10 cellular contexts compared by ENCODE assay signal in the genomic region with DNA sequence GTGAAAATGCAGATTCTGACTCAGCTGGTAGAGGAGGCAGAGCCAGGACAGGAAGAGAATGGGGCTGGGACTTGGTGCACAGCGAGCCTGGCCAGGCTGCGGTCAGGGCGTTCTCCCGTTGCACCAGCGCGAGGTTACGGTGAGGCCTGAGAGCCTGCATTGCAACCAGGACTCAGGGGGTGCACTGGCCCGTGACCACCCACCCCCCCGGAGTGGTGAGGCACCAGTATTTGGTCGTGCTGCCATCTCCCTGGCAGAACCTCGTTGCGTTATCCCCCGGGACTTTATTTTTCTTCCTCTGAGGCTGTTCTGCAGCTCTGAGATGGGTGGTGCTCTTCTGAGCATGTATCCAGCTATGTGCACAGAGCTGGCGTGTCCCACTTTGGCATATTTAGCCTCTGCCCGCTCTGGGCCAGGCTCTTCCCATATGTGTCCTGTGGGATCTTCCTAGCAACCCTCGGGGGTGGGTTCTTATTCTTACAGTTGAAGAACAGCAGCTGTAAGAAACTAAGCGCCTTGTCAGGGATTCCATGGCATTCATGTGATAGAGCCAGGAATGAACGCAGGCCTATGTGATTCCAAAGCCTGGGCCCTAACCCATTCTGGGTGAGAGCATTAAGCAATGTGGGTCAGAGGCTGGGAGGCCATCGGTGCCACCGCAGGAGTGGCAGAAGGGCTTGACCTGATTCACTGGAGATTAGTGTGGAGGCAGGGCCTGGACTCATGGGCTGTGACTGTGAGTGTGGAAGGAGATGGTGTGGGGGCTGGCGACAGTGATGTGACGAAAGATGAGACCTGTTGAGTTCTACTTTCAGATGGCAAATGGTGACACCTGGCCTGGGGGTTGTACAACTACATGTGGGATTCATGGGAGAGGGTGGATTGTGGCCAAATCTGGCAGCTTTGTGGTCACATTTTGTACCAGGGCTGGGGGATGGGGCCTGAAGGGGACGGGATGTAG. TPM values are rescaled to one million over a fixed set of nuclear protein-coding genes. Genes with fewer than 3 reads are reported as not detected.
A peak's percentile ranks its signal among the peaks of the same experiment; 100 is the strongest.
DNase-seq lines count a peak whose midpoint lies in the region; ATAC-seq and TF ChIP-seq lines count a peak whose summit lies in the region.
"Had no signal": no experiment of that assay in that cellular context is flagged by ENCODE, and none has a peak within 500 bp of the region (broad histone marks: within the 10 kb centered on the region; RNA-seq: fewer than 3 reads in every experiment).

No MANE protein-coding gene starts in this region.

- H3K27ac ChIP-seq in CD4-positive, alpha-beta memory T cell (ENCODE audit: low read depth, low read length) = no peak overlapping the region
- H3K27ac ChIP-seq: esophagus muscularis mucosa had no signal

- H3K27ac Mint-ChIP-seq in CD4-positive, alpha-beta memory T cell = peak overlapping the region; percentile 25 to 87 (median 70)
- peak overlapping the region; percentile 87 for H3K27ac Mint-ChIP-seq in T-helper 17 cell
- peak overlapping the region in 2 of 6 donors; percentile 32 to 33 for H3K27ac Mint-ChIP-seq in naive B cell
- no peak overlapping the region for H3K27ac Mint-ChIP-seq in mesothelial cell of epicardium

- H3K36me3 ChIP-seq in CD4-positive, alpha-beta memory T cell (ENCODE audit: insufficient read depth, low read length) = no peaks in the 10 kb centered on the region

- H3K4me3 ChIP-seq in CD4-positive, alpha-beta memory T cell (ENCODE audit: low read length in 2 of 2) = peak overlapping the region in 1 of 2 donors; percentile 11

- peaks cover 38 to 73% (median 57%) of the 10 kb centered on the region in 4 donors for H3K4me1 Mint-ChIP-seq in CD4-positive, alpha-beta memory T cell
- H3K4me1 Mint-ChIP-seq in T-helper 17 cell (peaks cover 50% of the 10 kb centered on the region), naive B cell (peaks cover 52 to 72% (median 60%) of the 10 kb centered on the region in 3 donors), mesothelial cell of epicardium (peaks cover 31% of the 10 kb centered on the region)

- H3K4me3 Mint-ChIP-seq in CD4-positive, alpha-beta memory T cell = peak overlapping the region; percentile 88 to 95 (median 93)
- peak overlapping the region; percentile 93 for H3K4me3 Mint-ChIP-seq in T-helper 17 cell
- H3K4me3 Mint-ChIP-seq in naive B cell = peak overlapping the region; percentile 9 to 94 (median 82)
- H3K4me3 Mint-ChIP-seq in mesothelial cell of epicardium = no peak overlapping the region

- in situ Hi-C loops in G401 (cut with HindIII; ENCODE audit: low sequenced_read_pairs) = no loop called here

- no peak for TF ChIP-seq CTCF in mesothelial cell of epicardium (IDR thresholded peaks at IDR 0.05; ENCODE audit: unreplicated experiment)

- H3K9me3 ChIP-seq in CD4-positive, alpha-beta memory T cell (ENCODE audit: control insufficient read depth in 1 of 2, low read length in 2 of 2) = no peaks in the 10 kb centered on the region
- H3K9me3 ChIP-seq in T-helper 17 cell (ENCODE audit: control insufficient read depth, low read length, poor library complexity, severe bottlenecking) = no peaks in the 10 kb centered on the region
- H3K9me3 ChIP-seq: esophagus muscularis mucosa had no signal

- H3K9me3 Mint-ChIP-seq in CD4-positive, alpha-beta memory T cell = peaks cover 0 to 5% (median 0%) of the 10 kb centered on the region in 8 donors
- H3K9me3 Mint-ChIP-seq in naive B cell = no peaks in the 10 kb centered on the region
- H3K9me3 Mint-ChIP-seq in mesothelial cell of epicardium = no peaks in the 10 kb centered on the region

- H3K36me3 Mint-ChIP-seq in CD4-positive, alpha-beta memory T cell = peaks cover 4 to 34% of the 10 kb centered on the region in 2 donors
- no peaks in the 10 kb centered on the region for H3K36me3 Mint-ChIP-seq in T-helper 17 cell (ENCODE audit: low read depth)
- no peaks in the 10 kb centered on the region for H3K36me3 Mint-ChIP-seq in naive B cell
- peaks cover 5% of the 10 kb centered on the region for H3K36me3 Mint-ChIP-seq in mesothelial cell of epicardium

- intact Hi-C loops in CD4-positive, alpha-beta memory T cell (cut with micrococcal nuclease) = no loop called here

- ATAC-seq in GM21367 (IDR thresholded peaks at IDR 0.05; ENCODE audit: unreplicated experiment) = peak; percentile 29
- ATAC-seq in T-helper 17 cell = no peak
- no peak for ATAC-seq in naive B cell (ENCODE audit: low read depth in 2 of 2)

- H3K4me1 ChIP-seq in CD4-positive, alpha-beta memory T cell (ENCODE audit: insufficient read depth, low read length) = peaks cover 53% of the 10 kb centered on the region

- no peak for DNase-seq in CD4-positive, alpha-beta memory T cell
- DNase-seq in T-helper 17 cell (no peak), naive B cell (no peak), mesothelial cell of epicardium (ENCODE audit: low spot score in 2 of 2, unreplicated experiment in 2 of 2) (no peak), NCI-H1417 (lab: John Stamatoyannopoulos, UW) (no peak), G401 (ENCODE audit: low spot score) (no peak)
- DNase-seq in stimulated activated CD4-positive, alpha-beta T cell treated with anti-CD3 and anti-CD28 coated beads, Interleukin-4, amount 100 ng/mL, for 4 hours = no peak
- DNase-seq: NCI-H524 treated with DMSO at 0.1 percent for 48 hours had no signal

- CTCF ChIA-PET in CD4-positive, alpha-beta memory T cell (lab: Charles Lee; ENCODE audit: partially characterized antibody) = interaction anchor here (0.9 to 11.8 kb wide), 3 partner anchors 14 to 56 kb away, joined by 3 to 204 read pairs (median 24); a partner anchor contains a TSS

- POLR2A ChIA-PET in CD4-positive, alpha-beta memory T cell (lab: Charles Lee; ENCODE audit: partially characterized antibody) = interaction anchor here (3.8 to 8.7 kb wide), 3 partner anchors 21 to 137 kb away, joined by 26 to 231 read pairs (median 36); a partner anchor contains a TSS

- no peaks in the 10 kb centered on the region for H3K27me3 Mint-ChIP-seq in CD4-positive, alpha-beta memory T cell
- H3K27me3 Mint-ChIP-seq in T-helper 17 cell = no peaks in the 10 kb centered on the region
- H3K27me3 Mint-ChIP-seq in naive B cell = no peaks in the 10 kb centered on the region
- peaks cover 8% of the 10 kb centered on the region for H3K27me3 Mint-ChIP-seq in mesothelial cell of epicardium (ENCODE audit: low read depth)

- H3K27me3 ChIP-seq in CD4-positive, alpha-beta memory T cell (ENCODE audit: insufficient read depth, low read length) = no peaks in the 10 kb centered on the region
- H3K27me3 ChIP-seq: esophagus muscularis mucosa had no signal

RNA-seq across cellular contexts. Expression of a gene that starts 3.1 kb away (rescaled TPM):
- total RNA-seq in CD4-positive, alpha-beta memory T cell = 10 to 100 TPM; 46.4 to 49.0 TPM
- polyA plus RNA-seq in CD4-positive, alpha-beta memory T cell = 1 to 10 TPM; 2.8 to 4.7 TPM
- total RNA-seq in T-helper 17 cell = 10 to 100 TPM; 31.8 to 40.9 TPM
- polyA plus RNA-seq in naive B cell (ENCODE audit: low read depth in 6 of 6) = 1 to 10 TPM; 4.2 to 6.3 (median 5.1) TPM
- 16.5 to 19.0 TPM (median 17.4 TPM) in 3 replicates for total RNA-seq in mesothelial cell of epicardium
- 9.1 and 19.6 TPM in 2 replicates for total RNA-seq in G401 (2014; rRNA removed; shearing (Covaris generic))

RNA-seq across cellular contexts. Expression of a gene that starts 21.6 kb away (rescaled TPM):
- total RNA-seq in CD4-positive, alpha-beta memory T cell = 10 to 100 TPM; 35.3 to 36.0 TPM
- polyA plus RNA-seq in CD4-positive, alpha-beta memory T cell = 10 to 100 TPM; 57.7 to 77.2 TPM
- 10 to 100 TPM; 45.8 to 47.1 TPM for total RNA-seq in T-helper 17 cell
- polyA plus RNA-seq in naive B cell (ENCODE audit: low read depth in 6 of 6) = 10 to 100 TPM; 29.8 to 36.1 (median 32.2) TPM
- total RNA-seq in mesothelial cell of epicardium = 15.5 to 17.9 TPM (median 17.3 TPM) in 3 replicates
- total RNA-seq in G401 (2014; rRNA removed; shearing (Covaris generic)) = 32.2 and 33.8 TPM in 2 replicates
